12 cellular contexts compared by ENCODE assay signal in genomic region chr12:56520025-56520810, GRCh38. TPM values are rescaled to one million over a fixed set of nuclear protein-coding genes. Genes with fewer than 3 reads are reported as not detected.
A peak's percentile ranks its signal among the peaks of the same experiment; 100 is the strongest.
DNase-seq lines count a peak whose midpoint lies in the region; ATAC-seq and TF ChIP-seq lines count a peak whose summit lies in the region.
"Had no signal": no experiment of that assay in that cellular context is flagged by ENCODE, and none has a peak within 500 bp of the region (broad histone marks: within the 10 kb centered on the region; RNA-seq: fewer than 3 reads in every experiment).

No MANE protein-coding gene starts in this region.

- peak overlapping the region; percentile 91 for H3K4me3 ChIP-seq in ACC112 (ENCODE audit: low read depth, low read length)
- H3K4me3 ChIP-seq in neural progenitor cell: no peak overlapping the region

- no peaks in the 10 kb centered on the region for H3K27me3 Mint-ChIP-seq in neural progenitor cell (ENCODE audit: insufficient read depth, low read depth)

- peaks cover 14% of the 10 kb centered on the region for H3K4me1 Mint-ChIP-seq in neural progenitor cell

- H3K9me3 Mint-ChIP-seq in neural progenitor cell: no peaks in the 10 kb centered on the region
- H3K9me3 Mint-ChIP-seq: activated CD4-positive, alpha-beta memory T cell treated with anti-CD3 and anti-CD28 coated beads for 36 hours had no signal

- H3K4me3 Mint-ChIP-seq in neural progenitor cell: peak overlapping the region; percentile 15

- H4K20me1 ChIP-seq in neural progenitor cell (ENCODE audit: low read depth): no peaks in the 10 kb centered on the region

- no peak for TF ChIP-seq CTCF in neural progenitor cell (IDR thresholded peaks at IDR 0.05)

- ATAC-seq in HG02884 (IDR thresholded peaks at IDR 0.05; ENCODE audit: unreplicated experiment): no peak
- ATAC-seq in left colon: no peak
- ATAC-seq in HG03025 (IDR thresholded peaks at IDR 0.05; ENCODE audit: low FRiP score, unreplicated experiment): no peak
- ATAC-seq: Panc1 had no signal

- intact Hi-C loops in left colon (cut with DNase I, micrococcal nuclease): loop anchor here in 1 of 2 donors (5.0 kb wide), 1 partner anchor 112 kb away; the partner anchor contains the start of gene BAZ2A

- H3K27me3 ChIP-seq in ACC112 (ENCODE audit: insufficient read depth, low read length) (no peaks in the 10 kb centered on the region), neural progenitor cell (no peaks in the 10 kb centered on the region)

- H3K27ac Mint-ChIP-seq in neural progenitor cell: peak overlapping the region; percentile 35
- H3K27ac Mint-ChIP-seq: activated CD4-positive, alpha-beta memory T cell treated with anti-CD3 and anti-CD28 coated beads for 36 hours had no signal

- no peak overlapping the region for H3K9ac ChIP-seq in neural progenitor cell

- H3K9me3 ChIP-seq in neural progenitor cell (ENCODE audit: low read depth): no peaks in the 10 kb centered on the region

- H3K79me2 ChIP-seq in ACC112 (ENCODE audit: control insufficient read depth, insufficient read depth, low read length, unreplicated experiment) (peaks cover 34% of the 10 kb centered on the region), neural progenitor cell (ENCODE audit: low read depth) (peaks cover 30% of the 10 kb centered on the region)

- no peak overlapping the region for H3K4me2 ChIP-seq in neural progenitor cell

- peak; percentile 21 for DNase-seq in NCI-H226
- DNase-seq in fibroblast of gingiva (ENCODE audit: low read depth): peak; percentile 53
- DNase-seq in neural progenitor cell (ENCODE audit: low spot score): no peak
- no peak for DNase-seq in mucosa of gallbladder (ENCODE audit: low spot score)
- no peak for DNase-seq in left colon
- DNase-seq: activated CD4-positive, alpha-beta memory T cell treated with anti-CD3 and anti-CD28 coated beads for 36 hours; CD4-positive, CD25-positive, alpha-beta regulatory T cell; NCI-H1092 had no signal

- no peaks in the 10 kb centered on the region for H3K36me3 Mint-ChIP-seq in neural progenitor cell
- H3K36me3 Mint-ChIP-seq: activated CD4-positive, alpha-beta memory T cell treated with anti-CD3 and anti-CD28 coated beads for 36 hours; CD4-positive, CD25-positive, alpha-beta regulatory T cell had no signal

- H2AFZ ChIP-seq in ACC112 (ENCODE audit: low read length, unreplicated experiment): peak overlapping the region; percentile 39
- H2AFZ ChIP-seq in neural progenitor cell (replicated peaks): peak overlapping the region; percentile 37

- H3K4me1 ChIP-seq in ACC112 (ENCODE audit: control insufficient read depth, insufficient read depth, low read length, unreplicated experiment) (peaks cover 36% of the 10 kb centered on the region), neural progenitor cell (peaks cover 4% of the 10 kb centered on the region)

- H3K27ac ChIP-seq in ACC112 (ENCODE audit: low read depth, low read length) (peak overlapping the region; percentile 89), neural progenitor cell (no peak overlapping the region)

- H3K36me3 ChIP-seq in ACC112 (ENCODE audit: insufficient read depth, low read length) (no peaks in the 10 kb centered on the region), neural progenitor cell (no peaks in the 10 kb centered on the region)

- peaks cover 7% of the 10 kb centered on the region for H3F3A ChIP-seq in neural progenitor cell (ENCODE audit: low read depth)

RNA-seq across cellular contexts. Expression of gene RBMS2, which starts 1.4 kb away (rescaled TPM):
- total RNA-seq in neural progenitor cell (ENCODE audit: low replicate concordance) (12.9 and 13.1 TPM in 2 replicates), mucosa of gallbladder (49.6 TPM), left colon (10 to 100 TPM; 33.9 to 40.2 TPM)

RNA-seq across cellular contexts. Expression of gene GLS2, which starts 32.3 kb away (rescaled TPM):
- 2.3 and 2.9 TPM in 2 replicates for total RNA-seq in neural progenitor cell (ENCODE audit: low replicate concordance)
- 1.8 TPM for total RNA-seq in mucosa of gallbladder
- total RNA-seq in left colon: 1 to 10 TPM in 1 of 2 donors, under 1 TPM in 1; 0.53 to 1.0 TPM

RNA-seq across cellular contexts. Expression of gene SPRYD4, which starts 51.8 kb away (rescaled TPM):
- 2.6 and 3.0 TPM in 2 replicates for total RNA-seq in neural progenitor cell (ENCODE audit: low replicate concordance)
- total RNA-seq in mucosa of gallbladder: 4.0 TPM
- 1 to 10 TPM; 3.9 to 5.2 TPM for total RNA-seq in left colon

Comparison
In these comparisons a context has a peak if more than half of its experiments do, and no peak if none do; other contexts are left out.
1. DNase-seq: peak in NCI-H226 (single experiment) and fibroblast of gingiva (single experiment); none in neural progenitor cell (single experiment), mucosa of gallbladder (single experiment) and left colon (0 of 2).